In the genomic region with DNA sequence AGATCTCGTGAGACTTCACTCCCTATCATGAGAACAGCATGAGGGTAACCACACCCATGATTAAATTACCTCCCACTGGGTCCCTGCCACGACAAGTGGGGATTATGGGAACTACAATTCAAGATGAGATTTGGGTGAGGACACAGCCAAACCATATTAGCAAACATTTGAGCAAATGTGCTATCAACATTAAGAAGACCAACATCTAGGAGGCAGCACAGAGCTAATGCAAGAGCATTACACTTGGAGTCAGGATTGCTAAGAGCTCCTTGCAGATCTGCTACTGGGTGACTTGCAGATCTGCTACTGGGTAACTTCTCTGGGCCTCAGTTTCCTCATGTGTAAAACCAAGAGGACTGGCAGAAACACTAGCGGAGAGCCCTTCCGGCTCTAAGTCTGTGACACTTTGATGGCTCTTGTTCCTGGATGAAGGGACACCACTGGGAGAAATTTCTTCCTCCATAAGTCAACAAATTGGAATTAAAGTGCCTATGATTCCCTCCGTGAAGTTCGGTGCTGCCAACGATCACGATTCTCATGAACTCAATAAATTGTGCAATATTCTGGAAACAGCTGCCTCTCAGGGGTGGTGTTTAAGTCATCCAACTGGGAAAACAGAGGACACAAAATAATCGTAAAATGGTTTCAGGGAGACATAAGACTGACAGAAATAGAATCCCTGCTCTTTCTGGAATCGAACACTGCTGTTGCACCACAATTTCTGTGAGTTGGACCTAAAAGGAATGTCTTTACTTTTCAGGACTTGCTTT, we compare ENCODE assay signal across 15 cellular contexts.
DNase-seq lines count a peak whose midpoint lies in the region; ATAC-seq and TF ChIP-seq lines count a peak whose summit lies in the region.
"Had no signal": no experiment of that assay in that cellular context is flagged by ENCODE, and none has a peak within 500 bp of the region (broad histone marks: within the 10 kb centered on the region; RNA-seq: fewer than 3 reads in every experiment).

No MANE protein-coding gene starts in this region.

- H3K18ac ChIP-seq in mesendoderm (ENCODE audit: low read length), result no peak overlapping the region

- H3K23ac ChIP-seq in mesendoderm (ENCODE audit: low read length), result no peak overlapping the region

- H3K9ac ChIP-seq in endodermal cell (ENCODE audit: extremely low read depth, low read length, poor library complexity, severe bottlenecking) (no peak overlapping the region), mesendoderm (ENCODE audit: low read length) (no peak overlapping the region)

- CTCF ChIA-PET in BJ (lab: Yijun Ruan, JAX), result interaction anchor here (0.6 to 2.0 kb wide), 3 partner anchors 10 to 63 kb away, joined by 3 to 6 read pairs (median 6); no protein-coding TSS in a partner anchor
- CTCF ChIA-PET in activated CD8-positive, alpha-beta T cell treated with anti-CD3 and anti-CD28 coated beads, Interleukin-2, amount 10 ng/mL, durations not matched to agents 7 days and 5 days (lab: Charles Lee), result interaction anchor here (0.8 to 1.4 kb wide), 6 partner anchors 10 to 82 kb away, joined by 3 to 9 read pairs (median 3); no protein-coding TSS in a partner anchor

- no peaks in the 10 kb centered on the region for H3K4me1 ChIP-seq in endodermal cell (ENCODE audit: control insufficient read depth, insufficient read depth, low read length)
- no peaks in the 10 kb centered on the region for H3K4me1 ChIP-seq in mesendoderm (ENCODE audit: control insufficient read depth, low read depth, low read length)
- H3K4me1 ChIP-seq: BE2C, pancreas had no signal

- 94% methylated on average over 10 of the region's 10 CpGs for WGBS in endodermal cell (ENCODE audit: insufficient coverage in 1 of 2, insufficient read length in 1 of 2), 2 experiments
- WGBS in mesendoderm (ENCODE audit: extremely low coverage, insufficient coverage, low lambda C conversion rate), result no CpG with 5 or more reads among the region's 10 CpGs

- no peak overlapping the region for H3K4me2 ChIP-seq in mesendoderm (ENCODE audit: low read length)

- H3K9me3 ChIP-seq in endodermal cell (ENCODE audit: control insufficient read depth, low read length), result peaks cover 26% of the 10 kb centered on the region
- H3K9me3 ChIP-seq: BE2C, pancreas had no signal

- H3K36me3 ChIP-seq in BJ (ENCODE audit: control insufficient read depth, insufficient read depth, low read length) (no peaks in the 10 kb centered on the region), endodermal cell (ENCODE audit: control insufficient read depth, insufficient read depth, low read length) (no peaks in the 10 kb centered on the region), mesendoderm (ENCODE audit: control insufficient read depth, insufficient read depth, low read length) (no peaks in the 10 kb centered on the region)
- H3K36me3 ChIP-seq: BE2C, pancreas had no signal

- peaks cover 21% of the 10 kb centered on the region for H3K9me3 Mint-ChIP-seq in endodermal cell
- H3K9me3 Mint-ChIP-seq in activated CD8-positive, alpha-beta T cell treated with anti-CD3 and anti-CD28 coated beads, Interleukin-2, amount 10 ng/mL, durations not matched to agents 7 days and 5 days (ENCODE audit: insufficient read depth), result no peaks in the 10 kb centered on the region

- no peaks in the 10 kb centered on the region for H3K79me2 ChIP-seq in mesendoderm (ENCODE audit: control insufficient read depth, insufficient read depth, low read length)

- DNase-seq in BJ (ENCODE audit: low read depth), result no peak
- DNase-seq in HT1080 (ENCODE audit: low read depth), result peak; percentile 16
- no peak for DNase-seq in endodermal cell
- DNase-seq in mesendoderm, result peak; percentile 26
- DNase-seq in NK-92 treated with Interleukin-12 subunit alpha and Interleukin-12 subunit beta, amount 100 ng/mL, for 24 hours (lab: John Stamatoyannopoulos, UW), result no peak
- no peak for DNase-seq in activated CD8-positive, alpha-beta T cell treated with anti-CD3 and anti-CD28 coated beads, Interleukin-2, amount 10 ng/mL, durations not matched to agents 7 days and 5 days
- no peak for DNase-seq in DMS79 treated with DMSO at 0.1 percent for 48 hours (lab: John Stamatoyannopoulos, UW)
- DNase-seq: activated CD4-positive, alpha-beta memory T cell treated with anti-CD3 and anti-CD28 coated beads, Interleukin-2, amount 10 ng/mL, durations not matched to agents 7 days and 5 days; activated effector memory CD4-positive, alpha-beta T cell treated with anti-CD3 and anti-CD28 coated beads, Interleukin-2, amount 50 U/mL, for 16 hours; BE2C; NCI-H1694 treated with DMSO at 0.1 percent for 48 hours; NCI-H526 treated with DMSO at 0.1 percent for 48 hours; pancreas had no signal

- H2BK15ac ChIP-seq in mesendoderm (replicated peaks; ENCODE audit: low read depth), result no peak overlapping the region

- no peak overlapping the region for H3K56ac ChIP-seq in mesendoderm (ENCODE audit: low read length)

- 0 out of 2 replicates have a peak, but pooled peaks have one; percentile 8 for TF ChIP-seq CTCF in BJ (IDR thresholded peaks at IDR 0.05; ENCODE audit: insufficient read depth, low read depth, low read length)
- TF ChIP-seq CTCF in endodermal cell (conservative IDR thresholded peaks at IDR 0.05), result peak; percentile 43

- H4K8ac ChIP-seq in mesendoderm (ENCODE audit: low read depth, low read length), result no peak overlapping the region

- H3K79me1 ChIP-seq in mesendoderm (ENCODE audit: low read length), result no peaks in the 10 kb centered on the region

- H3K4me1 Mint-ChIP-seq in endodermal cell, result peaks cover 18% of the 10 kb centered on the region
- no peaks in the 10 kb centered on the region for H3K4me1 Mint-ChIP-seq in activated CD8-positive, alpha-beta T cell treated with anti-CD3 and anti-CD28 coated beads, Interleukin-2, amount 10 ng/mL, durations not matched to agents 7 days and 5 days (ENCODE audit: low read depth)
- H3K4me1 Mint-ChIP-seq: brain had no signal

- no peak overlapping the region for H2AK5ac ChIP-seq in mesendoderm (ENCODE audit: low read length)

- H3K27me3 ChIP-seq in BJ (ENCODE audit: control insufficient read depth, insufficient read depth, low read length) (peaks cover 4% of the 10 kb centered on the region; the same call in 1 of the 2 replicates), endodermal cell (ENCODE audit: control insufficient read depth, insufficient read depth, low read length, poor library complexity, severe bottlenecking) (no peaks in the 10 kb centered on the region), mesendoderm (ENCODE audit: insufficient read depth, low read length, poor library complexity) (no peaks in the 10 kb centered on the region)
- H3K27me3 ChIP-seq: BE2C, pancreas had no signal

- H2BK120ac ChIP-seq in mesendoderm (ENCODE audit: low read depth, low read length), result no peak overlapping the region

- POLR2A ChIA-PET in BJ (lab: Charles Lee), result no interaction called here
- POLR2A ChIA-PET in activated CD8-positive, alpha-beta T cell treated with anti-CD3 and anti-CD28 coated beads, Interleukin-2, amount 10 ng/mL, durations not matched to agents 7 days and 5 days (lab: Charles Lee), result no interaction called here

- peaks cover 16% of the 10 kb centered on the region for H3K27me3 Mint-ChIP-seq in endodermal cell (ENCODE audit: insufficient read depth)
- H3K27me3 Mint-ChIP-seq in activated CD8-positive, alpha-beta T cell treated with anti-CD3 and anti-CD28 coated beads, Interleukin-2, amount 10 ng/mL, durations not matched to agents 7 days and 5 days (ENCODE audit: low read depth), result no peaks in the 10 kb centered on the region
- H3K27me3 Mint-ChIP-seq: activated CD4-positive, alpha-beta memory T cell treated with anti-CD3 and anti-CD28 coated beads, Interleukin-2, amount 10 ng/mL, durations not matched to agents 7 days and 5 days; brain had no signal

- H3K4ac ChIP-seq in mesendoderm (ENCODE audit: low read depth, low read length), result no peak overlapping the region

- no peak overlapping the region for H2BK5ac ChIP-seq in mesendoderm (ENCODE audit: low read length)

- H3K4me3 ChIP-seq in BJ (ENCODE audit: low read depth, low read length) (no peak overlapping the region), endodermal cell (ENCODE audit: low read length) (peak overlapping the region; percentile 15), mesendoderm (ENCODE audit: low read length) (no peak overlapping the region)
- H3K4me3 ChIP-seq: pancreas had no signal

- H3K4me3 Mint-ChIP-seq in endodermal cell, result no peak overlapping the region
- no peak overlapping the region for H3K4me3 Mint-ChIP-seq in activated CD8-positive, alpha-beta T cell treated with anti-CD3 and anti-CD28 coated beads, Interleukin-2, amount 10 ng/mL, durations not matched to agents 7 days and 5 days
- H3K4me3 Mint-ChIP-seq: activated CD4-positive, alpha-beta memory T cell treated with anti-CD3 and anti-CD28 coated beads, Interleukin-2, amount 10 ng/mL, durations not matched to agents 7 days and 5 days; brain had no signal

- no peak overlapping the region for H4K5ac ChIP-seq in mesendoderm (ENCODE audit: low read length)

- no peak overlapping the region for H3K27ac Mint-ChIP-seq in endodermal cell
- no peak overlapping the region for H3K27ac Mint-ChIP-seq in activated CD8-positive, alpha-beta T cell treated with anti-CD3 and anti-CD28 coated beads, Interleukin-2, amount 10 ng/mL, durations not matched to agents 7 days and 5 days
- H3K27ac Mint-ChIP-seq: activated CD4-positive, alpha-beta memory T cell treated with anti-CD3 and anti-CD28 coated beads, Interleukin-2, amount 10 ng/mL, durations not matched to agents 7 days and 5 days; brain had no signal

- H3K36me3 Mint-ChIP-seq in endodermal cell (ENCODE audit: low read depth), result no peaks in the 10 kb centered on the region
- no peaks in the 10 kb centered on the region for H3K36me3 Mint-ChIP-seq in activated CD8-positive, alpha-beta T cell treated with anti-CD3 and anti-CD28 coated beads, Interleukin-2, amount 10 ng/mL, durations not matched to agents 7 days and 5 days (ENCODE audit: low read depth)
- H3K36me3 Mint-ChIP-seq: brain had no signal

- ATAC-seq in HG03342 (IDR thresholded peaks at IDR 0.05; ENCODE audit: unreplicated experiment), result no peak
- ATAC-seq in activated CD8-positive, alpha-beta T cell treated with anti-CD3 and anti-CD28 coated beads, Interleukin-2, amount 10 ng/mL, durations not matched to agents 7 days and 5 days, result no peak

- H3K27ac ChIP-seq in endodermal cell (ENCODE audit: low read depth, low read length), result no peak overlapping the region
- H3K27ac ChIP-seq in mesendoderm (ENCODE audit: low read depth, low read length), result no peak overlapping the region

Comparison
In these comparisons a context has a peak if more than half of its experiments do, and no peak if none do; other contexts are left out.
1. DNase-seq: peak in HT1080 (single experiment) and mesendoderm (single experiment); none in BJ (single experiment), endodermal cell (single experiment), NK-92 treated with Interleukin-12 subunit alpha and Interleukin-12 subunit beta, amount 100 ng/mL, for 24 hours (single experiment), activated CD8-positive, alpha-beta T cell treated with anti-CD3 and anti-CD28 coated beads, Interleukin-2, amount 10 ng/mL, durations not matched to agents 7 days and 5 days (single experiment) and DMS79 treated with DMSO at 0.1 percent for 48 hours (single experiment).